Comparison of ENCODE assay signal across 9 cellular contexts in the genomic region with DNA sequence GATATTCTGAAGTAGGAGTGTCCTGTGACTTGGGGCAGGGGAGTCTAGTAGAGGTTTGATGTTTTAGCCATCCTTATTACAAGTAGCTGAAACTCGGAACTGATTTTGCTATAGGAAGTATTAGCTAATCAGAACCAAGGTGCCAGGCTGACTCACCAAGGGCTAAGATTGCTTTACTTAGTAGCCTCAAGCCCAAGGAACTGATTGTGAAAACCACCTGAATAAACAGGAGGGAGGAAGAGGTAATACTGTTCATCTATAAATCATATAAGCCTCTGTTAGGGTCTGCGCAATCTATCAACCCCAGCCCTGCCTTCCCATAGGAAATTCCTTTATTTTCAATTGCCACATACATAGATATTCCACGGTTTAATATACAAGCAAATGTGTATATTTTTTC. TPM values are rescaled to one million over a fixed set of nuclear protein-coding genes. Genes with fewer than 3 reads are reported as not detected.
A peak's percentile ranks its signal among the peaks of the same experiment; 100 is the strongest.
DNase-seq lines count a peak whose midpoint lies in the region; ATAC-seq, FAIRE-seq and TF ChIP-seq lines count a peak whose summit lies in the region.
"Had no signal": no experiment of that assay in that cellular context is flagged by ENCODE, and none has a peak within 500 bp of the region (broad histone marks: within the 10 kb centered on the region; RNA-seq: fewer than 3 reads in every experiment).

No MANE protein-coding gene starts in this region.

- CTCF ChIA-PET in endothelial cell of umbilical vein (lab: Charles Lee) = interaction anchor here (1.0 to 3.4 kb wide), 8 partner anchors 10 to 589 kb away, joined by 3 to 16 read pairs (median 4); no protein-coding TSS in a partner anchor

- WGBS in lower leg skin, 2 donors = 27 to 36% methylated on average over 3 of the region's 3 CpGs
- WGBS in small intestine, 3 donors = 60 to 75% (median 62%) methylated on average over 3 of the region's 3 CpGs

- DNase-seq in RPMI8226 (peak; percentile 54), endothelial cell of umbilical vein (ENCODE audit: low read depth, low spot score) (peak; percentile 91), retinal pigment epithelial cell (ENCODE audit: low read depth) (no peak), lower leg skin (ENCODE audit: low spot score in 2 of 2) (no peak), GM19238 (ENCODE audit: insufficient read length, low spot score) (no peak), small intestine (no peak)
- DNase-seq: left cardiac atrium had no signal

- intact Hi-C loops in endothelial cell of umbilical vein (cut with micrococcal nuclease) = loop anchor here (1.0 to 5.0 kb wide), 6 partner anchors 9 to 255 kb away; a partner anchor contains a TSS
- intact Hi-C loops in lower leg skin (cut with DNase I; ENCODE audit: low total_unique reads) = no loop called here

- no peaks in the 10 kb centered on the region for H3K27me3 ChIP-seq in endothelial cell of umbilical vein (ENCODE audit: control insufficient read depth in 2 of 2, insufficient read depth in 2 of 2, low read length in 2 of 2)
- no peaks in the 10 kb centered on the region for H3K27me3 ChIP-seq in small intestine (ENCODE audit: control insufficient read depth in 2 of 2, insufficient read depth in 2 of 2, low read length in 2 of 2)

- H3K36me3 ChIP-seq in endothelial cell of umbilical vein (ENCODE audit: control insufficient read depth in 2 of 2, extremely low read depth in 1 of 2, insufficient read depth in 2 of 2, low read length in 2 of 2) = peaks cover 43 to 47% of the 10 kb centered on the region in 2 experiments
- H3K36me3 ChIP-seq in small intestine (ENCODE audit: control insufficient read depth in 2 of 2, insufficient read depth in 2 of 2, low read length in 2 of 2) = peaks cover 30 to 34% of the 10 kb centered on the region in 2 donors

- peak overlapping the region; percentile 75 for H3K9ac ChIP-seq in endothelial cell of umbilical vein (replicated peaks; ENCODE audit: extremely low read depth, insufficient read depth, low read length)

- ATAC-seq in GM18520 (IDR thresholded peaks at IDR 0.05; ENCODE audit: unreplicated experiment) = peak; percentile 28
- no peak for ATAC-seq in GM19397 (IDR thresholded peaks at IDR 0.05; ENCODE audit: unreplicated experiment)

- peak; percentile 97 for FAIRE-seq in endothelial cell of umbilical vein (lab: Jason Lieb, UNC)
- FAIRE-seq in small intestine (lab: Jason Lieb, UNC) = no peak

- dilution Hi-C loops in endothelial cell of umbilical vein (cut with MboI; ENCODE audit: extremely low pct_ligation_motif_present, low sequenced_read_pairs) = no loop called here

- H3K27ac ChIP-seq in endothelial cell of umbilical vein (ENCODE audit: insufficient read depth, low read depth, low read length) (peak overlapping the region; percentile 97), small intestine (ENCODE audit: low read depth in 1 of 2, low read length in 1 of 2) (peak overlapping the region in 1 of 2 donors; percentile 89)

- H3K4me1 ChIP-seq in endothelial cell of umbilical vein (ENCODE audit: control insufficient read depth, extremely low read depth, insufficient read depth, low read length) (peaks cover 34% of the 10 kb centered on the region), small intestine (ENCODE audit: control insufficient read depth in 2 of 2, insufficient read depth in 1 of 2, low read depth in 1 of 2, low read length in 1 of 2) (peaks cover 0 to 5% of the 10 kb centered on the region in 2 donors)

- TF ChIP-seq POLR2A in endothelial cell of umbilical vein (IDR thresholded peaks at IDR 0.05; ENCODE audit: low read depth, low read length) = no peak
- no peak for TF ChIP-seq POLR2A in lower leg skin (IDR thresholded peaks at IDR 0.05)

- POLR2A ChIA-PET in endothelial cell of umbilical vein (lab: Charles Lee) = interaction anchor here (1.1 to 1.3 kb wide), 2 partner anchors 18 to 126 kb away, joined by 4 to 6 read pairs; a partner anchor contains a TSS

- H3K4me3 ChIP-seq in endothelial cell of umbilical vein (replicated peaks in 1 of 3; ENCODE audit: insufficient read depth in 1 of 3, low read depth in 1 of 3, low read length in 3 of 3) (peak overlapping the region in 1 of 3 experiments; percentile 39), retinal pigment epithelial cell (ENCODE audit: low read length) (peak overlapping the region; percentile 29), lower leg skin (ENCODE audit: low read depth, poor library complexity, severe bottlenecking) (no peak overlapping the region), small intestine (ENCODE audit: low read depth in 1 of 2, low read length in 2 of 2) (no peak overlapping the region)

- H2AFZ ChIP-seq in endothelial cell of umbilical vein (ENCODE audit: low read depth, low read length) = no peak overlapping the region

- H3K9me3 ChIP-seq in endothelial cell of umbilical vein (replicated peaks; ENCODE audit: control insufficient read depth, insufficient read depth, low read length) (no peaks in the 10 kb centered on the region), small intestine (ENCODE audit: control insufficient read depth, low read depth) (no peaks in the 10 kb centered on the region)

- peak overlapping the region; percentile 84 for H3K4me2 ChIP-seq in endothelial cell of umbilical vein (ENCODE audit: insufficient read depth, low read length)

- no peaks in the 10 kb centered on the region for H3K9me1 ChIP-seq in endothelial cell of umbilical vein (replicated peaks; ENCODE audit: control insufficient read depth, extremely low read depth, insufficient read depth, low read length)

- no TSS peak for BruUV-seq in endothelial cell of umbilical vein (replicated peaks; lab: Mats Ljungman, UMichigan)

- H3K79me2 ChIP-seq in endothelial cell of umbilical vein (ENCODE audit: control insufficient read depth, insufficient read depth, low read length) = peaks cover 16% of the 10 kb centered on the region

- H4K20me1 ChIP-seq in endothelial cell of umbilical vein (replicated peaks; ENCODE audit: control insufficient read depth, extremely low read depth, insufficient read depth, low read length) = peaks cover 3% of the 10 kb centered on the region

- no peak for TF ChIP-seq CTCF in endothelial cell of umbilical vein (IDR thresholded peaks at IDR 0.05; ENCODE audit: extremely low read depth in 1 of 2, insufficient read depth in 1 of 2, low read depth in 1 of 2, low read length in 2 of 2)
- TF ChIP-seq CTCF in retinal pigment epithelial cell (conservative IDR thresholded peaks at IDR 0.05; ENCODE audit: low read depth, low read length) = no peak
- no peak for TF ChIP-seq CTCF in lower leg skin (IDR thresholded peaks at IDR 0.05)

TF ChIP-seq in endothelial cell of umbilical vein, 7 proteins besides CTCF, POLR2A, EP300 and RAD21:
- TF ChIP-seq GATA2 (IDR thresholded peaks at IDR 0.05; ENCODE audit: insufficient read depth, insufficient read length, low read depth, low read length) = peak; percentile 21
- TF ChIP-seq JUN (IDR thresholded peaks at IDR 0.05; ENCODE audit: borderline replicate concordance, insufficient read depth, insufficient read length, low read depth) = peak; percentile 83
- peak; percentile 47 for TF ChIP-seq POLR2AphosphoS5 (IDR thresholded peaks at IDR 0.05; ENCODE audit: insufficient read depth, low read depth, low read length)
- TF ChIP-seq FOS (IDR thresholded peaks at IDR 0.05; ENCODE audit: borderline replicate concordance, insufficient read depth, low read length) = peak; percentile 54
- no peak for TF ChIP-seq MYC (IDR thresholded peaks at IDR 0.05; ENCODE audit: low read depth, low read length)
- TF ChIP-seq, protein P1, sequence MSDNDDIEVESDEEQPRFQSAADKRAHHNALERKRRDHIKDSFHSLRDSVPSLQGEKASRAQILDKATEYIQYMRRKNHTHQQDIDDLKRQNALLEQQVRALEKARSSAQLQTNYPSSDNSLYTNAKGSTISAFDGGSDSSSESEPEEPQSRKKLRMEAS (IDR thresholded peaks at IDR 0.05; ENCODE audit: insufficient read depth, insufficient read length) = no peak
TF ChIP-seq in endothelial cell of umbilical vein: peak in this region for 4.

RNA-seq across cellular contexts. Expression of a gene that starts 54.4 kb away (rescaled TPM):
- 1,141 and 1,217 TPM in 2 replicates for total RNA-seq in endothelial cell of umbilical vein
- 1,637 and 1,882 TPM in 2 replicates for polyA plus RNA-seq in endothelial cell of umbilical vein
- polyA plus RNA-seq in endothelial cell of umbilical vein (2011; cell fraction: cytosol; rRNA removed) = 1,809 and 2,057 TPM in 2 replicates
- 916 and 1,134 TPM in 2 replicates for polyA plus RNA-seq in endothelial cell of umbilical vein (2011; cell fraction: nucleus; rRNA removed)
- 1,303 and 1,505 TPM in 2 replicates for polyA plus RNA-seq in endothelial cell of umbilical vein (2012)
- 1,608 and 1,668 TPM in 2 replicates for polyA minus RNA-seq in endothelial cell of umbilical vein
- 619 TPM for polyA minus RNA-seq in endothelial cell of umbilical vein (2011; cell fraction: cytosol; rRNA and poly(A)+ RNA removed)
- 333 and 358 TPM in 2 replicates for polyA minus RNA-seq in endothelial cell of umbilical vein (2011; cell fraction: nucleus; rRNA and poly(A)+ RNA removed)
- 100 to 1,000 TPM; 335 to 473 (median 391) TPM for total RNA-seq in lower leg skin
- 100 to 1,000 TPM; 493 to 875 (median 519) TPM for polyA plus RNA-seq in small intestine

RNA-seq across cellular contexts. Expression of a gene that starts 56.2 kb away (rescaled TPM):
- 0.58 and 0.74 TPM in 2 replicates for total RNA-seq in endothelial cell of umbilical vein
- 0.11 TPM in 1 of 2 replicates, not detected in the other for polyA plus RNA-seq in endothelial cell of umbilical vein
- polyA plus RNA-seq in endothelial cell of umbilical vein (2011; cell fraction: cytosol; rRNA removed) = not detected in 2 replicates
- 0.11 and 0.25 TPM in 2 replicates for polyA plus RNA-seq in endothelial cell of umbilical vein (2011; cell fraction: nucleus; rRNA removed)
- not detected in 2 replicates for polyA plus RNA-seq in endothelial cell of umbilical vein (2012)
- not detected in 2 replicates for polyA minus RNA-seq in endothelial cell of umbilical vein
- not detected for polyA minus RNA-seq in endothelial cell of umbilical vein (2011; cell fraction: cytosol; rRNA and poly(A)+ RNA removed)
- not detected in 2 replicates for polyA minus RNA-seq in endothelial cell of umbilical vein (2011; cell fraction: nucleus; rRNA and poly(A)+ RNA removed)
- total RNA-seq in lower leg skin = under 1 TPM in 1 of 4 donors, not detected in 3; 0.39 TPM
- polyA plus RNA-seq in small intestine = under 1 TPM in 1 of 3 donors, not detected in 2; 0.37 TPM

Comparison
In these comparisons a context has a peak if more than half of its experiments do, and no peak if none do; other contexts are left out.
1. DNase-seq: peak in RPMI8226 (single experiment) and endothelial cell of umbilical vein (single experiment); none in retinal pigment epithelial cell (single experiment), lower leg skin (0 of 2), GM19238 (single experiment) and small intestine (single experiment).